ENCODE assay signal across 23 cellular contexts in the genomic region with DNA sequence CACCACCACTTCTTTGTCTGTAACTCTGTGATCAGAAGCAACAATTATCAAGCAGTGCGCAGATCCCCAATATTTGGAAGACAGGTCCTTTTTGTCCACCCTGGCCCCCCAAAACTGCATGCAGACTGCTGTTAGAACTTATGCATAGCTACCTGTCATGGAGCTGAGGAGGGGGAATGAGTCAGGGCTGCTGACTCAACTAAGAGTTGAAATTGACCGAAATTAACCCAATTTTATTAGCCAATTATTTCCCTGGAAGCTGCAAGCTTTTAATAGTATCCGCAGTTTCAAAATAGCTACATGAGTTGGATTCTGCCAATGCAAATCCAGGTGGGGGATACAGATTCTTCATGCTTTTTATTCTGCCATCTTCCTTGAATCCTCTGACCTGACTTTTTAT.
"Had no signal": no experiment of that assay in that cellular context is flagged by ENCODE, and none has a peak within 500 bp of the region (broad histone marks: within the 10 kb centered on the region; RNA-seq: fewer than 3 reads in every experiment).

No MANE protein-coding gene starts in this region.

- H3K79me2 ChIP-seq: hepatocyte had no signal

- ATAC-seq: effector memory CD8-positive, alpha-beta T cell; esophagus mucosa; gastrocnemius medialis; heart left ventricle; left cardiac atrium; left lung; left ventricle myocardium superior; lower lobe of right lung had no signal

- DNase-seq: colonic mucosa; cortex of kidney; effector CD8-positive, alpha-beta T cell; effector memory CD8-positive, alpha-beta T cell; endodermal cell; esophagus squamous epithelium; foreskin fibroblast; foreskin melanocyte; gastrocnemius medialis; glutamatergic neuron; heart left ventricle; left cardiac atrium; left lung; left ventricle myocardium superior; lower lobe of right lung; mesenchymal stem cell; mucosa of descending colon; naive B cell had no signal

- H3K4me3 ChIP-seq: colonic mucosa, esophagus squamous epithelium, hepatocyte, left lung, lower lobe of right lung, mucosa of descending colon had no signal

- H3K4me1 ChIP-seq: colonic mucosa, esophagus squamous epithelium, gastrocnemius medialis, heart left ventricle, left lung, lower lobe of right lung had no signal

- H2AFZ ChIP-seq: hepatocyte had no signal

- H3K4me2 ChIP-seq: hepatocyte had no signal

- H3K27me3 ChIP-seq: colonic mucosa, esophagus squamous epithelium, gastrocnemius medialis, heart left ventricle, hepatocyte, left lung had no signal

- H3K27ac Mint-ChIP-seq: dendritic cell treated with granulocyte-macrophage colony-stimulating factor and Interleukin-4, amounts not matched to agents 40 ng/mL and 50 ng/mL, for 4 days; effector memory CD8-positive, alpha-beta T cell; endodermal cell; mesothelial cell of epicardium had no signal

- H3K27me3 Mint-ChIP-seq: dendritic cell treated with granulocyte-macrophage colony-stimulating factor and Interleukin-4, amounts not matched to agents 40 ng/mL and 50 ng/mL, for 4 days; effector memory CD8-positive, alpha-beta T cell; naive B cell had no signal

- H3K9me3 ChIP-seq: colonic mucosa had no signal

- H3K4me3 Mint-ChIP-seq: dendritic cell treated with granulocyte-macrophage colony-stimulating factor and Interleukin-4, amounts not matched to agents 40 ng/mL and 50 ng/mL, for 4 days; effector memory CD8-positive, alpha-beta T cell; endodermal cell; mesothelial cell of epicardium had no signal

- H3K27ac ChIP-seq: colonic mucosa, epithelial cell of prostate, esophagus squamous epithelium, gastrocnemius medialis, heart left ventricle, hepatocyte, left lung, lower lobe of right lung had no signal

- H3K4me1 Mint-ChIP-seq: endodermal cell, mesothelial cell of epicardium, naive B cell had no signal
